ENCODE assay signal across 18 cellular contexts in genomic region chr19:1316466-1316865, GRCh38. TPM values are rescaled to one million over a fixed set of nuclear protein-coding genes. Genes with fewer than 3 reads are reported as not detected.
DNase-seq lines count a peak whose midpoint lies in the region; ATAC-seq, FAIRE-seq and TF ChIP-seq lines count a peak whose summit lies in the region.
"Had no signal": no experiment of that assay in that cellular context is flagged by ENCODE, and none has a peak within 500 bp of the region (broad histone marks: within the 10 kb centered on the region; RNA-seq: fewer than 3 reads in every experiment).

No MANE protein-coding gene starts in this region.

- 93% methylated on average over 13 of the region's 13 CpGs; no CpG with 5 or more reads in 1 of the 2 experiments for WGBS in H1 (ENCODE audit: extremely low coverage in 1 of 2, insufficient coverage in 1 of 2, insufficient read length in 1 of 2, insufficient replicate concordance in 2 of 2, low coverage in 1 of 2, low lambda C conversion rate in 2 of 2, missing lambda C conversion rate in 1 of 2), 2 experiments

- no peaks in the 10 kb centered on the region for H3K36me3 ChIP-seq in BLaER1 treated with 17β-estradiol and CSF1 and Interleukin-3, amounts not matched to agents 10 nM and 100 nM
- no peaks in the 10 kb centered on the region for H3K36me3 ChIP-seq in NT2/D1 (ENCODE audit: insufficient read depth, insufficient read length, low read length)
- H3K36me3 ChIP-seq in H1 (ENCODE audit: control insufficient read depth in 2 of 4, insufficient read depth in 4 of 4, low read length in 3 of 4), result no peaks in the 10 kb centered on the region
- H3K36me3 ChIP-seq: BE2C had no signal

- DNase-seq in NT2/D1 (ENCODE audit: low read depth, low spot score) (no peak), H1 (ENCODE audit: low read depth in 1 of 2, low spot score in 2 of 2) (no peak), dorsolateral prefrontal cortex (no peak), NCI-H2107 treated with DMSO at 0.1 percent for 48 hours (lab: John Stamatoyannopoulos, UW; ENCODE audit: unreplicated experiment) (no peak)
- no peak for DNase-seq in stimulated activated naive CD8-positive, alpha-beta T cell treated with anti-CD3 and anti-CD28 coated beads, Interleukin-15, amount 100 ng/mL, for 72 hours
- DNase-seq: Calu3; CD4-positive, alpha-beta memory T cell; GM23248; HFFc6 had no signal

- H2BK20ac ChIP-seq in H1 (ENCODE audit: low read length), result no peak overlapping the region

- CTCF ChIA-PET in H1 (lab: Charles Lee; ENCODE audit: partially characterized antibody), result interaction anchor here (0.6 to 4.0 kb wide), 15 partner anchors 8 to 104 kb away, joined by 3 to 24 read pairs (median 3); no protein-coding TSS in a partner anchor

- no peak overlapping the region for H2BK12ac ChIP-seq in H1 (ENCODE audit: low read depth, low read length)

- H3K9me3 ChIP-seq in BLaER1 treated with 17β-estradiol and CSF1 and Interleukin-3, amounts not matched to agents 10 nM and 100 nM (replicated peaks in 1 of 11), result no peaks in the 10 kb centered on the region
- H3K9me3 ChIP-seq in NT2/D1 (ENCODE audit: insufficient read depth, low read length) (no peaks in the 10 kb centered on the region), H1 (ENCODE audit: insufficient read depth in 2 of 2, low read depth in 1 of 2, low read length in 1 of 2) (no peaks in the 10 kb centered on the region)
- H3K9me3 ChIP-seq: BE2C had no signal

- H3K27me3 ChIP-seq in BLaER1 treated with 17β-estradiol and CSF1 and Interleukin-3, amounts not matched to agents 10 nM and 100 nM, result peaks cover 51 to 99% (median 74%) of the 10 kb centered on the region in 11 experiments
- H3K27me3 ChIP-seq in NT2/D1 (ENCODE audit: insufficient read depth, insufficient read length) (peaks cover 24% of the 10 kb centered on the region), H1 (replicated peaks in 1 of 4; ENCODE audit: control insufficient read depth in 3 of 4, extremely low read depth in 1 of 4, insufficient read depth in 3 of 4, low read length in 3 of 4) (peaks cover 0 to 12% (median 5%) of the 10 kb centered on the region in 4 experiments; a peak in 5 of 7 replicates), dorsolateral prefrontal cortex (no peaks in the 10 kb centered on the region)
- H3K27me3 ChIP-seq: BE2C had no signal

- H3K18ac ChIP-seq in H1 (ENCODE audit: extremely low read depth, low read length), result no peak overlapping the region

- H2AK5ac ChIP-seq in H1 (ENCODE audit: low read depth, low read length), result no peak overlapping the region

- no peak overlapping the region for H3K14ac ChIP-seq in H1 (ENCODE audit: insufficient read length)

- H3K27ac ChIP-seq in BLaER1 treated with 17β-estradiol and CSF1 and Interleukin-3, amounts not matched to agents 10 nM and 100 nM, result no peak overlapping the region
- H3K27ac ChIP-seq in H1 (ENCODE audit: low read depth, low read length), result no peak overlapping the region
- peak overlapping the region in 1 of 59 donors; percentile 43 for H3K27ac ChIP-seq in dorsolateral prefrontal cortex
- H3K27ac ChIP-seq: GM23248 had no signal

- H2BK120ac ChIP-seq in H1 (replicated peaks; ENCODE audit: low read depth, low read length), result no peak overlapping the region

- H3K4me1 Mint-ChIP-seq in stimulated activated naive CD8-positive, alpha-beta T cell treated with anti-CD3 and anti-CD28 coated beads, Interleukin-15, amount 100 ng/mL, for 72 hours, result no peaks in the 10 kb centered on the region
- H3K4me1 Mint-ChIP-seq: CD14-positive monocyte; CD4-positive, alpha-beta memory T cell; IgD-negative memory B cell had no signal

- FAIRE-seq in H1 (lab: Jason Lieb, UNC), result no peak
- FAIRE-seq: GM12891, GM19239, H54, HTR-8/SVneo had no signal

- H3K23me2 ChIP-seq in H1 (ENCODE audit: low read depth, low read length), result no peaks in the 10 kb centered on the region

- H4K5ac ChIP-seq in H1 (ENCODE audit: insufficient read length, low read depth, low read length), result no peak overlapping the region

- peak overlapping the region in 2 of 10 experiments; percentile 47 to 65; a peak in 5 of 20 replicates for H3K4me3 ChIP-seq in BLaER1 treated with 17β-estradiol and CSF1 and Interleukin-3, amounts not matched to agents 10 nM and 100 nM
- H3K4me3 ChIP-seq in NT2/D1 (ENCODE audit: insufficient read length, low read depth), result no peak overlapping the region
- H3K4me3 ChIP-seq in H1 (ENCODE audit: extremely low read depth in 1 of 4, insufficient read depth in 2 of 4, low read depth in 3 of 4, low read length in 4 of 4), result no peak overlapping the region; a peak in 1 of 8 replicates
- H3K4me3 ChIP-seq in dorsolateral prefrontal cortex, result peak overlapping the region in 1 of 59 donors; percentile 53

- H3K27ac Mint-ChIP-seq in stimulated activated naive CD8-positive, alpha-beta T cell treated with anti-CD3 and anti-CD28 coated beads, Interleukin-15, amount 100 ng/mL, for 72 hours, result no peak overlapping the region
- H3K27ac Mint-ChIP-seq: CD4-positive, alpha-beta memory T cell; HFFc6; IgD-negative memory B cell had no signal

- no peaks in the 10 kb centered on the region for H3K79me2 ChIP-seq in H1 (ENCODE audit: control insufficient read depth in 1 of 2, insufficient read depth in 2 of 2, low read length in 2 of 2)

- H3K4me3 Mint-ChIP-seq in stimulated activated naive CD8-positive, alpha-beta T cell treated with anti-CD3 and anti-CD28 coated beads, Interleukin-15, amount 100 ng/mL, for 72 hours, result no peak overlapping the region
- H3K4me3 Mint-ChIP-seq: HFFc6, IgD-negative memory B cell had no signal

- no peaks in the 10 kb centered on the region for H3K9me3 Mint-ChIP-seq in stimulated activated naive CD8-positive, alpha-beta T cell treated with anti-CD3 and anti-CD28 coated beads, Interleukin-15, amount 100 ng/mL, for 72 hours
- H3K9me3 Mint-ChIP-seq: CD4-positive, alpha-beta memory T cell; HFFc6; IgD-negative memory B cell had no signal

- no peaks in the 10 kb centered on the region for H3K79me1 ChIP-seq in H1 (ENCODE audit: low read depth, low read length)

- no peak overlapping the region for H4K91ac ChIP-seq in H1 (replicated peaks; ENCODE audit: insufficient read length, low read length)

- H3K4ac ChIP-seq in H1 (replicated peaks; ENCODE audit: insufficient read length, low read depth, low read length), result no peak overlapping the region

- POLR2A ChIA-PET in H1 (lab: Charles Lee; ENCODE audit: partially characterized antibody), result interaction anchor here (0.6 to 4.1 kb wide), 6 partner anchors 15 to 121 kb away, joined by 3 to 15 read pairs (median 4); partner anchors contain the start of genes CIRBP and FAM174C

- H3K56ac ChIP-seq in H1 (replicated peaks; ENCODE audit: insufficient read length, low read depth, low read length), result no peak overlapping the region

- TF ChIP-seq EP300 in H1 (IDR thresholded peaks at IDR 0.05; ENCODE audit: borderline replicate concordance in 1 of 2, low read depth in 2 of 2, low read length in 2 of 2), result no peak

- no peak overlapping the region for H2AFZ ChIP-seq in H1 (ENCODE audit: low read length)

- H3K23ac ChIP-seq in H1 (ENCODE audit: insufficient read length), result no peak overlapping the region

- H3K27me3 Mint-ChIP-seq in stimulated activated naive CD8-positive, alpha-beta T cell treated with anti-CD3 and anti-CD28 coated beads, Interleukin-15, amount 100 ng/mL, for 72 hours, result peaks cover 51% of the 10 kb centered on the region

- no peak overlapping the region for H2BK15ac ChIP-seq in H1 (ENCODE audit: low read length)

- no peak overlapping the region for H2BK5ac ChIP-seq in H1 (ENCODE audit: low read depth, low read length)

- intact Hi-C loops in dorsolateral prefrontal cortex (cut with DNase I), result loop anchor here (2.0 to 10.0 kb wide), 4 partner anchors 34 to 64 kb away; a partner anchor contains a TSS

- no peak for TF ChIP-seq CTCF in H1 (IDR thresholded peaks at IDR 0.05; ENCODE audit: control extremely low read depth in 1 of 3, insufficient read depth in 1 of 3, low read depth in 1 of 3, low read length in 3 of 3)
- no peak for TF ChIP-seq CTCF in dorsolateral prefrontal cortex (IDR thresholded peaks at IDR 0.05 in 54 of 56, conservative IDR thresholded peaks at IDR 0.05 in 2 of 56; ENCODE audit: low read depth in 1 of 56, partially characterized antibody in 56 of 56)

- H4K8ac ChIP-seq in H1 (ENCODE audit: extremely low read depth, insufficient read depth, low read length), result 0 out of 2 replicates have a peak overlapping the region, but pooled peaks have one; percentile 12

- peaks cover 23 to 67% (median 58%) of the 10 kb centered on the region in 10 experiments for H3K4me1 ChIP-seq in BLaER1 treated with 17β-estradiol and CSF1 and Interleukin-3, amounts not matched to agents 10 nM and 100 nM
- H3K4me1 ChIP-seq in NT2/D1 (ENCODE audit: insufficient read depth, insufficient read length), result peaks cover 17% of the 10 kb centered on the region
- peaks cover 0 to 5% (median 0%) of the 10 kb centered on the region in 4 experiments; a peak in 3 of 7 replicates for H3K4me1 ChIP-seq in H1 (replicated peaks in 1 of 4; ENCODE audit: control insufficient read depth in 3 of 4, insufficient read depth in 4 of 4, low read length in 3 of 4)

- 0 out of 22 replicates have a peak overlapping the region, but pooled peaks of 1 of the 11 experiments have one; percentile 50 for H3K9ac ChIP-seq in BLaER1 treated with 17β-estradiol and CSF1 and Interleukin-3, amounts not matched to agents 10 nM and 100 nM
- peak overlapping the region; percentile 82 for H3K9ac ChIP-seq in NT2/D1 (ENCODE audit: insufficient read length, low read depth)
- H3K9ac ChIP-seq in H1 (replicated peaks in 1 of 4; ENCODE audit: extremely low read depth in 1 of 4, low read depth in 3 of 4, low read length in 3 of 4), result no peak overlapping the region
- H3K9ac ChIP-seq: GM23248 had no signal

- no peak for ATAC-seq in HG02870 (IDR thresholded peaks at IDR 0.05; ENCODE audit: unreplicated experiment)
- ATAC-seq in stimulated activated naive CD8-positive, alpha-beta T cell treated with anti-CD3 and anti-CD28 coated beads, Interleukin-15, amount 100 ng/mL, for 72 hours, result no peak

- TF ChIP-seq RAD21 in H1 (IDR thresholded peaks at IDR 0.05 in 1 of 2, conservative IDR thresholded peaks at IDR 0.05 in 1 of 2; ENCODE audit: low read depth in 2 of 2, low read length in 2 of 2), result no peak

- peaks cover 0 to 57% (median 14%) of the 10 kb centered on the region in 11 experiments; a peak in 15 of 22 replicates for H4K20me1 ChIP-seq in BLaER1 treated with 17β-estradiol and CSF1 and Interleukin-3, amounts not matched to agents 10 nM and 100 nM
- H4K20me1 ChIP-seq in H1 (replicated peaks in 1 of 2; ENCODE audit: control insufficient read depth in 1 of 2, insufficient read depth in 2 of 2, low read length in 2 of 2), result no peaks in the 10 kb centered on the region

- H3K4me2 ChIP-seq in BLaER1 treated with 17β-estradiol and CSF1 and Interleukin-3, amounts not matched to agents 10 nM and 100 nM, result peak overlapping the region in 10 of 11 experiments; percentile 79 to 97 (median 92); a peak in 16 of 22 replicates
- no peak overlapping the region for H3K4me2 ChIP-seq in H1 (ENCODE audit: insufficient read depth in 1 of 2, low read depth in 2 of 2, low read length in 2 of 2)

- no peak for TF ChIP-seq POLR2A in H1 (IDR thresholded peaks at IDR 0.05; ENCODE audit: control extremely low read depth in 1 of 2, low read depth in 2 of 2, low read length in 2 of 2)

RNA-seq across cellular contexts. Expression of gene EFNA2, which starts 30.8 kb away (rescaled TPM):
- total RNA-seq in H1 (2021; fragmentation: NEBNext Ultra II Directional; extraction: Animal tissue kit (Norgen Biotek cat#: 25700)), result 7.0 and 10.3 TPM in 2 replicates
- 4.0 and 10.1 TPM in 2 replicates for polyA plus RNA-seq in H1 (2011; rRNA removed)
- polyA plus RNA-seq in H1 (2011; cell fraction: cytosol; rRNA removed), result 4.0 TPM
- 7.2 TPM for polyA plus RNA-seq in H1 (2011; cell fraction: nucleus; rRNA removed)
- polyA plus RNA-seq in H1 (2012, experiment 1 of 2), result 2.0 to 9.1 TPM (median 7.0 TPM) in 4 replicates
- polyA plus RNA-seq in H1 (2012, experiment 2 of 2), result 7.5 TPM
- polyA plus RNA-seq in H1 (2013, experiment 1 of 2), result 10.3 TPM
- polyA plus RNA-seq in H1 (2013, experiment 2 of 2), result 10.9 TPM
- polyA minus RNA-seq in H1 (2011; rRNA and poly(A)+ RNA removed), result 0.63 and 1.6 TPM in 2 replicates
- 9.2 TPM for polyA minus RNA-seq in H1 (2011; cell fraction: cytosol; rRNA and poly(A)+ RNA removed)
- polyA minus RNA-seq in H1 (2011; cell fraction: nucleus; rRNA and poly(A)+ RNA removed), result 6.9 TPM
- total RNA-seq in dorsolateral prefrontal cortex, result 1 to 10 TPM in 86 of 120 experiments, under 1 TPM in 22, not detected in 12; 0.51 to 3.8 (median 1.4) TPM
- total RNA-seq: CD4-positive, alpha-beta memory T cell; GM23248; HFFc6 had no signal
- polyA plus RNA-seq: CD14-positive monocyte; CD4-positive, alpha-beta memory T cell; GM23248; IgD-negative memory B cell had no signal

RNA-seq across cellular contexts. Expression of gene FAM174C, which starts 41.1 kb away (rescaled TPM):
- total RNA-seq in H1 (2021; fragmentation: NEBNext Ultra II Directional; extraction: Animal tissue kit (Norgen Biotek cat#: 25700)), result 44.5 and 54.6 TPM in 2 replicates
- polyA plus RNA-seq in H1 (2011; rRNA removed), result 125 and 159 TPM in 2 replicates
- polyA plus RNA-seq in H1 (2011; cell fraction: cytosol; rRNA removed), result 76.1 TPM
- 72.4 TPM for polyA plus RNA-seq in H1 (2011; cell fraction: nucleus; rRNA removed)
- polyA plus RNA-seq in H1 (2012, experiment 1 of 2), result 39.9 to 68.4 TPM (median 61.5 TPM) in 4 replicates
- 79.3 TPM for polyA plus RNA-seq in H1 (2012, experiment 2 of 2)
- 50.0 TPM for polyA plus RNA-seq in H1 (2013, experiment 1 of 2)
- 59.2 TPM for polyA plus RNA-seq in H1 (2013, experiment 2 of 2)
- 6.8 and 9.7 TPM in 2 replicates for polyA minus RNA-seq in H1 (2011; rRNA and poly(A)+ RNA removed)
- 22.8 TPM for polyA minus RNA-seq in H1 (2011; cell fraction: cytosol; rRNA and poly(A)+ RNA removed)
- 20.8 TPM for polyA minus RNA-seq in H1 (2011; cell fraction: nucleus; rRNA and poly(A)+ RNA removed)
- 10 to 100 TPM; 16.2 to 44.5 (median 25.3) TPM for total RNA-seq in dorsolateral prefrontal cortex

RNA-seq across cellular contexts. Expression of gene CIRBP, which starts 47.3 kb away (rescaled TPM):
- total RNA-seq in H1 (2021; fragmentation: NEBNext Ultra II Directional; extraction: Animal tissue kit (Norgen Biotek cat#: 25700)), result 175 TPM in 2 replicates
- 199 and 331 TPM in 2 replicates for polyA plus RNA-seq in H1 (2011; rRNA removed)
- 472 TPM for polyA plus RNA-seq in H1 (2011; cell fraction: cytosol; rRNA removed)
- 581 TPM for polyA plus RNA-seq in H1 (2011; cell fraction: nucleus; rRNA removed)
- 213 to 357 TPM (median 316 TPM) in 4 replicates for polyA plus RNA-seq in H1 (2012, experiment 1 of 2)
- 95.1 TPM for polyA plus RNA-seq in H1 (2012, experiment 2 of 2)
- 151 TPM for polyA plus RNA-seq in H1 (2013, experiment 1 of 2)
- polyA plus RNA-seq in H1 (2013, experiment 2 of 2), result 135 TPM
- polyA minus RNA-seq in H1 (2011; rRNA and poly(A)+ RNA removed), result 44.5 and 56.0 TPM in 2 replicates
- 77.4 TPM for polyA minus RNA-seq in H1 (2011; cell fraction: cytosol; rRNA and poly(A)+ RNA removed)
- polyA minus RNA-seq in H1 (2011; cell fraction: nucleus; rRNA and poly(A)+ RNA removed), result 99.9 TPM
- 100 to 1,000 TPM; 215 to 736 (median 434) TPM for total RNA-seq in dorsolateral prefrontal cortex

Comparison
In these comparisons a context has a peak if more than half of its experiments do, and no peak if none do; other contexts are left out.
1. H3K4me2 ChIP-seq: peak in BLaER1 treated with 17β-estradiol and CSF1 and Interleukin-3, amounts not matched to agents 10 nM and 100 nM (10 of 11); none in H1 (0 of 2).